8 cellular contexts compared by ENCODE assay signal in the genomic region with DNA sequence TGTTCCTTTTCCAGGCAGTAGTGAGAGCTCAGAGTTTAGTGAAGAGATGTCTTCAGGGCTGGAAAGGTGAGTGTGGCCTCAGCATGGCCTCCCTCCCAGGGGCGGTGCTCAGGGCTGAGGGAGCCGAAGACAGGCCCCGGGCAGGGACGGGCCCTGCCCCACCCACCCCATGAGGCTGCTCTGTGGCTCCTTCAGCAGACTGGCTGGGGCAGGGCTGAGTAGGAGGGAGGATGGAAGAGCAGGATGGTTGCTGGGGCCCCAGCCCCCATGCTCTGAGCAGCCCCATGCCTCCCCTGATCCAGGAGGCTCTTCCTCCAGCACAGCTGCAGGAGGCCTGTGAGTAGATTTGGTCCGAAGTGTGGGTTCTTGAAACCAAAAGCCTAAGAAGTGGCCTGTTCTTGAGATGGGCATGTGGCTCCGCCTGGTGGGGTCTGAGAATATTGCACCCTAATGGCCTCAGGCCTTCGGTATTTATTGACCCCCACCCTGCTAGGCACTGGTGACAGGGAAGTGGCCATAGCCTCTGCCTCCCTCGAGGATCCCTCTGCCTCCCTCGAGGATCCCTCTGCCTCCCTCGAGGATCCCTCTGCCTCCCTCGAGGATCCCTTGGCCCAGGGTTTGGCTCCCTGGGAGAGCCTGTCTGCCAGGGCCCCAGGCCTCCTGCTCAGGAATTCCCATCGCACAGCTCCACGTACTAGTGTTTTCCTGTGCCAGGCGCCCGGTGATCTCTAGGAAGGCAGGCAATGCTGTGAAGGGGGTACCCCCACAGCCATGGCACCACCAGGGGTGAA.
DNase-seq lines count a peak whose midpoint lies in the region; ATAC-seq and TF ChIP-seq lines count a peak whose summit lies in the region.

No MANE protein-coding gene starts in this region.

- peak; percentile 91 for TF ChIP-seq CTCF in AG10803 (conservative IDR thresholded peaks at IDR 0.05; ENCODE audit: low read length)

- DNase-seq in AG10803 (ENCODE audit: low read depth) (peak; percentile 85), GM19240 (ENCODE audit: insufficient read length, low spot score) (peak; percentile 83), NCI-H2196 (lab: John Stamatoyannopoulos, UW; ENCODE audit: unreplicated experiment) (peak; percentile 65), left colon (peak; percentile 60 to 83)
- peak; percentile 48 for DNase-seq in activated CD4-positive, CD25-positive, alpha-beta regulatory T cell treated with anti-CD3 and anti-CD28 coated beads, Interleukin-2, amount 50 U/mL, for 16 hours (ENCODE audit: low read depth, low spot score)
- DNase-seq in central memory CD4-positive, alpha-beta T cell, result peak; percentile 66
- peak; percentile 72 for DNase-seq in stimulated activated CD4-positive, alpha-beta T cell treated with anti-CD3 and anti-CD28 coated beads, Interleukin-1b, Interleukin-23, amount 100 ng/mL, for 48 hours

- intact Hi-C loops in left colon (cut with DNase I, micrococcal nuclease), result loop anchor here in 1 of 2 donors (2.0 kb wide), 1 partner anchor 258 kb away; no protein-coding TSS in a partner anchor

- peak; percentile 84 for ATAC-seq in left colon
- no peak for ATAC-seq in GM21825 (IDR thresholded peaks at IDR 0.05; ENCODE audit: unreplicated experiment)

- H3K4me3 ChIP-seq in AG10803 (ENCODE audit: low read length), result no peak overlapping the region
